In genomic region chr3:132029182-132029902, GRCh38 we compare ENCODE assay signal across 9 cellular contexts. TPM values are rescaled to one million over a fixed set of nuclear protein-coding genes. Genes with fewer than 3 reads are reported as not detected.
DNase-seq lines count a peak whose midpoint lies in the region; ATAC-seq and TF ChIP-seq lines count a peak whose summit lies in the region.
"Had no signal": no experiment of that assay in that cellular context is flagged by ENCODE, and none has a peak within 500 bp of the region (broad histone marks: within the 10 kb centered on the region; RNA-seq: fewer than 3 reads in every experiment).

No MANE protein-coding gene starts in this region.

- H3K9me3 ChIP-seq in PC-3 (ENCODE audit: low read length) = no peaks in the 10 kb centered on the region
- no peaks in the 10 kb centered on the region for H3K9me3 ChIP-seq in neutrophil

- H3K27ac ChIP-seq in PC-3 (ENCODE audit: low read length) (peak overlapping the region; percentile 64), neutrophil (no peak overlapping the region)

- H3K36me3 Mint-ChIP-seq in activated T-helper 1 cell treated with anti-CD3 and anti-CD28 coated beads, Interleukin-12 subunit alpha, Interleukin-12 subunit beta, Interleukin-2, Interleukin-4 antibody, amounts not matched to agents 30 ng/mL and 10 ng/mL and 1 ng/mL, durations not matched to agents 14 hours and 24 hours and 36 hours (ENCODE audit: low read depth) = no peaks in the 10 kb centered on the region
- no peaks in the 10 kb centered on the region for H3K36me3 Mint-ChIP-seq in type B pancreatic cell

- 0 out of 2 replicates have a peak overlapping the region, but pooled peaks have one; percentile 36 for H2AFZ ChIP-seq in PC-3 (ENCODE audit: low read length)

- no peaks in the 10 kb centered on the region for H3K79me2 ChIP-seq in PC-3 (ENCODE audit: low read length)

- TF ChIP-seq CTCF in PC-3 (conservative IDR thresholded peaks at IDR 0.05; ENCODE audit: low read depth, low read length) (peak; percentile 87), foreskin fibroblast (IDR thresholded peaks at IDR 0.05; ENCODE audit: low read depth, low read length) (peak; percentile 97), neutrophil (IDR thresholded peaks at IDR 0.05) (peak; percentile 39), type B pancreatic cell (conservative IDR thresholded peaks at IDR 0.05) (peak; percentile 93)

- H3K27me3 Mint-ChIP-seq in activated T-helper 1 cell treated with anti-CD3 and anti-CD28 coated beads, Interleukin-12 subunit alpha, Interleukin-12 subunit beta, Interleukin-2, Interleukin-4 antibody, amounts not matched to agents 30 ng/mL and 10 ng/mL and 1 ng/mL, durations not matched to agents 14 hours and 24 hours and 36 hours (ENCODE audit: insufficient read depth) = peaks cover 36% of the 10 kb centered on the region
- peaks cover 69% of the 10 kb centered on the region for H3K27me3 Mint-ChIP-seq in type B pancreatic cell

- H3F3A ChIP-seq in PC-3 (ENCODE audit: low read length, unreplicated experiment) = no peaks in the 10 kb centered on the region

- H3K27ac Mint-ChIP-seq in activated T-helper 1 cell treated with anti-CD3 and anti-CD28 coated beads, Interleukin-12 subunit alpha, Interleukin-12 subunit beta, Interleukin-2, Interleukin-4 antibody, amounts not matched to agents 30 ng/mL and 10 ng/mL and 1 ng/mL, durations not matched to agents 14 hours and 24 hours and 36 hours = no peak overlapping the region
- H3K27ac Mint-ChIP-seq in type B pancreatic cell = no peak overlapping the region

- H3K9me2 ChIP-seq in PC-3 (replicated peaks; ENCODE audit: low read length) = no peaks in the 10 kb centered on the region

- H3K9me3 Mint-ChIP-seq in activated T-helper 1 cell treated with anti-CD3 and anti-CD28 coated beads, Interleukin-12 subunit alpha, Interleukin-12 subunit beta, Interleukin-2, Interleukin-4 antibody, amounts not matched to agents 30 ng/mL and 10 ng/mL and 1 ng/mL, durations not matched to agents 14 hours and 24 hours and 36 hours = no peaks in the 10 kb centered on the region
- H3K9me3 Mint-ChIP-seq in type B pancreatic cell = no peaks in the 10 kb centered on the region

- peak overlapping the region; percentile 33 for H3K9ac ChIP-seq in PC-3 (ENCODE audit: low read length)

- H3K36me3 ChIP-seq in PC-3 (ENCODE audit: low read depth, low read length) = no peaks in the 10 kb centered on the region
- H3K36me3 ChIP-seq in neutrophil = no peaks in the 10 kb centered on the region

- H3K27me3 ChIP-seq in PC-3 (ENCODE audit: low read length) = no peaks in the 10 kb centered on the region
- peaks cover 72% of the 10 kb centered on the region for H3K27me3 ChIP-seq in neutrophil

- H3K4me1 ChIP-seq in PC-3 (ENCODE audit: insufficient read depth, low read length) (peaks cover 13% of the 10 kb centered on the region), neutrophil (ENCODE audit: control insufficient read depth in 1 of 2, insufficient read depth in 1 of 2, low read depth in 1 of 2, low read length in 1 of 2) (peaks cover 9 to 19% of the 10 kb centered on the region in 2 experiments)

- no peaks in the 10 kb centered on the region for H4K20me1 ChIP-seq in PC-3 (ENCODE audit: low read length)

- H3K4me3 ChIP-seq in PC-3 (ENCODE audit: low read length) = peak overlapping the region; percentile 34
- no peak overlapping the region for H3K4me3 ChIP-seq in foreskin fibroblast (ENCODE audit: low read depth in 1 of 2, low read length in 2 of 2)
- no peak overlapping the region for H3K4me3 ChIP-seq in neutrophil (ENCODE audit: low read depth in 1 of 2, low read length in 1 of 2)

- BruUV-seq in PC-3 (replicated peaks; lab: Mats Ljungman, UMichigan) = no TSS peak

- DNase-seq in DMS153 (lab: John Stamatoyannopoulos, UW) = peak; percentile 84
- peak; percentile 71 for DNase-seq in LHCN-M2 (ENCODE audit: low read depth)
- DNase-seq in PC-3 = peak; percentile 94
- peak; percentile 34 for DNase-seq in activated T-helper 1 cell treated with anti-CD3 and anti-CD28 coated beads, Interleukin-12 subunit alpha, Interleukin-12 subunit beta, Interleukin-2, Interleukin-4 antibody, amounts not matched to agents 30 ng/mL and 10 ng/mL and 1 ng/mL, durations not matched to agents 14 hours and 24 hours and 36 hours (ENCODE audit: low spot score)
- DNase-seq in foreskin fibroblast = peak; percentile 57 to 92
- peak; percentile 84 for DNase-seq in type B pancreatic cell (ENCODE audit: extremely low spot score, unreplicated experiment)

- peak overlapping the region; percentile 66 for H3K4me2 ChIP-seq in PC-3 (ENCODE audit: low read length)

- no peak overlapping the region for H3K4me3 Mint-ChIP-seq in activated T-helper 1 cell treated with anti-CD3 and anti-CD28 coated beads, Interleukin-12 subunit alpha, Interleukin-12 subunit beta, Interleukin-2, Interleukin-4 antibody, amounts not matched to agents 30 ng/mL and 10 ng/mL and 1 ng/mL, durations not matched to agents 14 hours and 24 hours and 36 hours
- peak overlapping the region; percentile 20 for H3K4me3 Mint-ChIP-seq in type B pancreatic cell

- intact Hi-C loops in PC-3 (cut with micrococcal nuclease) = loop anchor here (1.0 to 5.0 kb wide), 6 partner anchors 125 to 992 kb away; no protein-coding TSS in a partner anchor
- intact Hi-C loops in activated T-helper 1 cell treated with anti-CD3 and anti-CD28 coated beads, Interleukin-12 subunit alpha, Interleukin-12 subunit beta, Interleukin-2, Interleukin-4 antibody, amounts not matched to agents 30 ng/mL and 10 ng/mL and 1 ng/mL, durations not matched to agents 14 hours and 24 hours and 36 hours (cut with micrococcal nuclease) = loop anchor here (1.0 kb wide), 4 partner anchors 23 to 996 kb away; no protein-coding TSS in a partner anchor

- POLR2A ChIA-PET in PC-3 (lab: Charles Lee; ENCODE audit: unreplicated experiment) = no interaction called here

- peaks cover 3% of the 10 kb centered on the region for H3K4me1 Mint-ChIP-seq in activated T-helper 1 cell treated with anti-CD3 and anti-CD28 coated beads, Interleukin-12 subunit alpha, Interleukin-12 subunit beta, Interleukin-2, Interleukin-4 antibody, amounts not matched to agents 30 ng/mL and 10 ng/mL and 1 ng/mL, durations not matched to agents 14 hours and 24 hours and 36 hours (ENCODE audit: low read depth)
- peaks cover 6% of the 10 kb centered on the region for H3K4me1 Mint-ChIP-seq in type B pancreatic cell (ENCODE audit: unreplicated experiment)

- ATAC-seq in GM21619 (IDR thresholded peaks at IDR 0.05; ENCODE audit: unreplicated experiment) = peak; percentile 87
- ATAC-seq in PC-3 = peak; percentile 98

- CTCF ChIA-PET in PC-3 (lab: Charles Lee) = interaction anchor here (0.6 to 1.0 kb wide), 4 partner anchors 197 to 923 kb away, joined by 3 to 5 read pairs (median 4); no protein-coding TSS in a partner anchor

RNA-seq across cellular contexts. Expression of gene CPNE4, which starts 5.5 kb away (rescaled TPM):
- 0.06 and 0.13 TPM in 2 replicates for total RNA-seq in LHCN-M2 (2014; rRNA removed)
- polyA plus RNA-seq in LHCN-M2 (2012) = 0.17 TPM
- not detected in 2 replicates for total RNA-seq in PC-3 (2014; rRNA removed)
- total RNA-seq in activated T-helper 1 cell treated with anti-CD3 and anti-CD28 coated beads, Interleukin-12 subunit alpha, Interleukin-12 subunit beta, Interleukin-2, Interleukin-4 antibody, amounts not matched to agents 30 ng/mL and 10 ng/mL and 1 ng/mL, durations not matched to agents 14 hours and 24 hours and 36 hours = 0.10 TPM in 1 of 2 replicates, not detected in the other
- total RNA-seq in type B pancreatic cell (ENCODE audit: low replicate concordance) = 3.9 and 5.2 TPM in 2 replicates
- total RNA-seq: activated CD8-positive, alpha-beta memory T cell treated with anti-CD3 and anti-CD28 coated beads for 36 hours had no signal

Comparison
In these comparisons a context has a peak if more than half of its experiments do, and no peak if none do; other contexts are left out.
1. DNase-seq: peak in every context shown above with its lines; median percentile 94 in PC-3; 84 in DMS153; 84 in type B pancreatic cell; 74 in foreskin fibroblast; 71 in LHCN-M2; 34 in activated T-helper 1 cell treated with anti-CD3 and anti-CD28 coated beads, Interleukin-12 subunit alpha, Interleukin-12 subunit beta, Interleukin-2, Interleukin-4 antibody, amounts not matched to agents 30 ng/mL and 10 ng/mL and 1 ng/mL, durations not matched to agents 14 hours and 24 hours and 36 hours.
2. CTCF ChIP-seq: peak in every context shown above with its lines; median percentile 97 in foreskin fibroblast; 93 in type B pancreatic cell; 87 in PC-3; 39 in neutrophil.